ENCODE assay signal across 14 cellular contexts in the genomic region with DNA sequence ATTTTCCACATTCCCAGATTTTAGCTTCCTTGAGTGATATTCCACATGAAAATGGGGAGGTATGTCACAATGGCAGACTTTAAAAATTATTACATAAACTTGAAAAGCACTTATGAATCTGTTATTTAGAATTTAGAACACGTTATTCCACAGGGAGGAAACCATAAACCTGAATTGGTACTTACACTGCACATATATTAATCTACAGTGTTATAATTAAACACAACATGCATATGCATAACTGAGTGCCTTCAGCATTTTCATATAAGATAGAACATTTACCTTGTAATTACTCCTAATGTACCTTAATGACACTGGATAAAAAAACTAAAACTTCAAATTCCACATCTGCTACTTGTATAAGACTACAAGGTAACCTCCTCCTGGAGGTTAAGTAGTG. TPM values are rescaled to one million over a fixed set of nuclear protein-coding genes. Genes with fewer than 3 reads are reported as not detected.
DNase-seq lines count a peak whose midpoint lies in the region; ATAC-seq and TF ChIP-seq lines count a peak whose summit lies in the region.
"Had no signal": no experiment of that assay in that cellular context is flagged by ENCODE, and none has a peak within 500 bp of the region (broad histone marks: within the 10 kb centered on the region; RNA-seq: fewer than 3 reads in every experiment).

No MANE protein-coding gene starts in this region.

- no peak overlapping the region for H3K9ac ChIP-seq in GM23248

- no peak overlapping the region for H3K27ac ChIP-seq in GM23248
- H3K27ac ChIP-seq in epithelial cell of prostate, result peak overlapping the region; percentile 2
- peak overlapping the region in 2 of 3 donors; percentile 29 to 42 for H3K27ac ChIP-seq in thyroid gland
- H3K27ac ChIP-seq: C4-2B had no signal

- WGBS in GM23248 (ENCODE audit: low coverage in 1 of 2, low lambda C conversion rate in 2 of 2, missing lambda C conversion rate in 2 of 2), 2 experiments, result 95 to 97% methylated on average over 1 of the region's 1 CpG
- 84 to 86% methylated on average over 1 of the region's 1 CpG for WGBS in thyroid gland, 2 donors

- H3K4me3 ChIP-seq in GM23248 (no peak overlapping the region), thyroid gland (replicated peaks in 1 of 3) (no peak overlapping the region)

- no peak overlapping the region for H2AFZ ChIP-seq in GM23248

- H3K9me3 ChIP-seq in GM23248 (ENCODE audit: low read depth) (no peaks in the 10 kb centered on the region), thyroid gland (no peaks in the 10 kb centered on the region)
- H3K9me3 ChIP-seq: BE2C had no signal

- H3K36me3 ChIP-seq in GM23248 (ENCODE audit: low read depth), result peaks cover 28% of the 10 kb centered on the region
- H3K36me3 ChIP-seq in thyroid gland, result no peaks in the 10 kb centered on the region
- H3K36me3 ChIP-seq: BE2C had no signal

- H3K4me1 ChIP-seq in GM23248 (ENCODE audit: insufficient read depth) (peaks cover 81% of the 10 kb centered on the region), thyroid gland (peaks cover 61 to 64% of the 10 kb centered on the region in 2 donors)
- H3K4me1 ChIP-seq: BE2C had no signal

- peak overlapping the region; percentile 38 for H3K4me2 ChIP-seq in GM23248 (ENCODE audit: unreplicated experiment)

- no peaks in the 10 kb centered on the region for H3K9me2 ChIP-seq in GM23248 (ENCODE audit: insufficient read depth)

- no peaks in the 10 kb centered on the region for H3K27me3 ChIP-seq in GM23248 (replicated peaks; ENCODE audit: insufficient read depth)
- no peaks in the 10 kb centered on the region for H3K27me3 ChIP-seq in thyroid gland
- H3K27me3 ChIP-seq: BE2C had no signal

- no peak for ATAC-seq in HG02588 (IDR thresholded peaks at IDR 0.05; ENCODE audit: unreplicated experiment)

- TF ChIP-seq CTCF in thyroid gland (IDR thresholded peaks at IDR 0.05), result no peak

- H3F3A ChIP-seq in GM23248 (ENCODE audit: insufficient read depth), result peaks cover 55% of the 10 kb centered on the region

- no peak for DNase-seq in GM23248
- peak; percentile 45 for DNase-seq in NCI-H69 (lab: John Stamatoyannopoulos, UW)
- no peak for DNase-seq in epithelial cell of prostate (ENCODE audit: low read depth, low spot score)
- no peak for DNase-seq in thyroid gland
- no peak for DNase-seq in NCI-H446 (lab: John Stamatoyannopoulos, UW)
- no peak for DNase-seq in DMS 273 (lab: John Stamatoyannopoulos, UW; ENCODE audit: unreplicated experiment)
- DNase-seq: BE2C; CD4-positive, alpha-beta memory T cell; DMS153; DMS79 treated with DMSO at 0.1 percent for 48 hours; EL; HCEC 1CT had no signal

- peaks cover 9% of the 10 kb centered on the region; the same call in 1 of the 2 replicates for H4K20me1 ChIP-seq in GM23248 (ENCODE audit: insufficient read depth)

- peaks cover 100% of the 10 kb centered on the region for H3K79me2 ChIP-seq in GM23248 (ENCODE audit: insufficient read depth)

- in situ Hi-C loops in GM23248 (cut with MboI), result no loop called here

- no peak for TF ChIP-seq POLR2A in thyroid gland (IDR thresholded peaks at IDR 0.05)

- intact Hi-C loops in thyroid gland (cut with DNase I), result no loop called here

RNA-seq across cellular contexts. Expression of gene ARHGAP29, which starts 9.8 kb away (rescaled TPM):
- 114 and 120 TPM in 2 replicates for total RNA-seq in GM23248 (2014; rRNA removed; shearing (Covaris generic))
- 145 and 152 TPM in 2 replicates for polyA plus RNA-seq in GM23248 (2016; fragmentation: Nextera tagmentation; extraction: Ambion mirVana)
- 100 to 1,000 TPM in 1 of 4 donors, 10 to 100 TPM in 3; 56.2 to 115 (median 77.7) TPM for total RNA-seq in thyroid gland
- total RNA-seq: CD4-positive, alpha-beta memory T cell had no signal
- polyA plus RNA-seq: CD4-positive, alpha-beta memory T cell had no signal
